Comparison of ENCODE assay signal across 16 cellular contexts in genomic region chr11:24598636-24599035, GRCh38.
DNase-seq lines count a peak whose midpoint lies in the region; TF ChIP-seq lines count a peak whose summit lies in the region.
"Had no signal": no experiment of that assay in that cellular context is flagged by ENCODE, and none has a peak within 500 bp of the region (broad histone marks: within the 10 kb centered on the region; RNA-seq: fewer than 3 reads in every experiment).

No MANE protein-coding gene starts in this region.

- H3K4me3 ChIP-seq in BE2C (ENCODE audit: low read depth, low read length) (no peak overlapping the region), fibroblast of pulmonary artery (replicated peaks; ENCODE audit: low read depth, low read length) (no peak overlapping the region), vagina (no peak overlapping the region)
- H3K4me3 ChIP-seq in effector memory CD4-positive, alpha-beta T cell (ENCODE audit: insufficient read depth, low read depth, low read length, poor library complexity, severe bottlenecking): no peak overlapping the region

- H3K4me1 ChIP-seq in BE2C (no peaks in the 10 kb centered on the region; the same call in 1 of the 2 replicates), vagina (no peaks in the 10 kb centered on the region)
- no peaks in the 10 kb centered on the region for H3K4me1 ChIP-seq in effector memory CD4-positive, alpha-beta T cell (ENCODE audit: control insufficient read depth, insufficient read depth, low read length, poor library complexity, severe bottlenecking)

- no peaks in the 10 kb centered on the region for H3K27me3 ChIP-seq in BE2C
- no peaks in the 10 kb centered on the region for H3K27me3 ChIP-seq in vagina
- H3K27me3 ChIP-seq in effector memory CD4-positive, alpha-beta T cell (replicated peaks; ENCODE audit: control insufficient read depth, insufficient read depth, low read length, poor library complexity, severe bottlenecking): no peaks in the 10 kb centered on the region

- TF ChIP-seq CTCF in BE2C (IDR thresholded peaks at IDR 0.05; ENCODE audit: low read depth, low read length): no peak
- TF ChIP-seq CTCF in fibroblast of pulmonary artery (IDR thresholded peaks at IDR 0.05; ENCODE audit: low read length, missing control alignments): no peak
- TF ChIP-seq CTCF in vagina (IDR thresholded peaks at IDR 0.05): no peak

- no peak overlapping the region for H3K27ac ChIP-seq in vagina
- no peak overlapping the region for H3K27ac ChIP-seq in effector memory CD4-positive, alpha-beta T cell (ENCODE audit: insufficient read depth, low read length, poor library complexity, severe bottlenecking)
- H3K27ac ChIP-seq: C4-2B had no signal

- intact Hi-C loops in vagina (cut with DNase I): no loop called here

- DNase-seq in BE2C (peak; percentile 7), NCI-H2227 (lab: John Stamatoyannopoulos, UW; ENCODE audit: unreplicated experiment) (peak; percentile 55), SK-N-DZ (ENCODE audit: low spot score) (peak; percentile 11), fibroblast of pulmonary artery (ENCODE audit: low read depth) (peak; percentile 53), kidney tubule cell (ENCODE audit: low spot score) (no peak), vagina (ENCODE audit: extremely low spot score in 2 of 2) (no peak)
- no peak for DNase-seq in effector memory CD4-positive, alpha-beta T cell
- DNase-seq: CD4-positive, alpha-beta T cell; DMS153; DMS79; GDM1; GOT3; H7; HFFc6; IMR-90 had no signal

- H3K36me3 ChIP-seq in BE2C (no peaks in the 10 kb centered on the region), vagina (no peaks in the 10 kb centered on the region)
- no peaks in the 10 kb centered on the region for H3K36me3 ChIP-seq in effector memory CD4-positive, alpha-beta T cell (ENCODE audit: control insufficient read depth, insufficient read depth, low read length)

- H3K9me3 ChIP-seq in BE2C (no peaks in the 10 kb centered on the region), vagina (no peaks in the 10 kb centered on the region)
- no peaks in the 10 kb centered on the region for H3K9me3 ChIP-seq in effector memory CD4-positive, alpha-beta T cell (ENCODE audit: control insufficient read depth, low read length)

- no peak for TF ChIP-seq POLR2A in vagina (IDR thresholded peaks at IDR 0.05)

Comparison
In these comparisons a context has a peak if more than half of its experiments do, and no peak if none do; other contexts are left out.
1. DNase-seq: peak in BE2C (single experiment), NCI-H2227 (single experiment), SK-N-DZ (single experiment) and fibroblast of pulmonary artery (single experiment); none in kidney tubule cell (single experiment), vagina (0 of 2) and effector memory CD4-positive, alpha-beta T cell (0 of 3).